Comparison of ENCODE assay signal across 35 cellular contexts in the genomic region with DNA sequence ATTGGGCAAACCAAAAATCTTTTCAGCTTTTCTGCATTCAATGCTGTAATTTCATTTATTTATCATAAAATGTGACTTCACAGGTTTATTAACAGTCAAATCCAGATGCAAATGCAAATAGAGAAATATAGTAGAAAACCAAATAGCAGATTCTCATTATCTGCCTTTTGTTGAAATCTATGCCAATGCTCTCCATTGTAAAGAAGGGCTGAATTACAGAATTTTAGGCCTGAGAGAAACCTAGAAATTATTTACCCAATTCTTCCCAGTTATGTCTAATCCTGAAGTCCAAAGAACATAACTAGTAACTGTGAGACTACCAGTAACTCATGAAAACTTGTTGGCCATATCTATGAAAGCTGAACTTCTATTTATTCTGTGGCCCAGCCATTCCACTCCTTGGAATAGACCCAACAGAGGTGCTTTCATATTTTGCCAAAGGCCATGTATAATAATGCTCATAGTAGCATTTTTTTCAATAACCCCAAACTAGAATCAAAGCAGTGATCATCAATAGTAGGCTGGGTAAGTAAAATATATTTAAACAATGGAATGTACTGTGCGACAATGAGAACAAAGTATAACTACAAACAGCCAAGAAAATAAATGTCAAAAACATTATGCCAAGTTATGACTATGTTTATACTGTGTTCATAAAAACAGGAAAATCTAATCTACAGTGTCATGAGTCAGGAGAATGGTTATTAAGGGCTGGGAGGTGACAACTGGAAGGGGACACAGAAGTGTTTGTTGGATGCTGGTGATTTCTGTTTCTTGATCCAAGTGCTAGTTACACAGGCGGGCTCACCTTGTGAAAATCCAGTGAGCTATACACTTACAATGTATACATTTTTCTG.
"Had no signal": no experiment of that assay in that cellular context is flagged by ENCODE, and none has a peak within 500 bp of the region (broad histone marks: within the 10 kb centered on the region; RNA-seq: fewer than 3 reads in every experiment).

No MANE protein-coding gene starts in this region.

- H3K36me3 ChIP-seq: adrenal gland, breast epithelium had no signal

- H3K9me3 ChIP-seq: adrenal gland, breast epithelium had no signal

- H3K4me3 Mint-ChIP-seq: activated CD4-positive, alpha-beta memory T cell treated with anti-CD3 and anti-CD28 coated beads for 36 hours; activated CD4-positive, alpha-beta T cell treated with anti-CD3 and anti-CD28 coated beads for 36 hours; activated CD4-positive, alpha-beta T cell treated with anti-CD3 and anti-CD28 coated beads, Interleukin-2, amount 10 ng/mL, durations not matched to agents 24 days and 14 days; activated CD8-positive, alpha-beta memory T cell treated with anti-CD3 and anti-CD28 coated beads, Interleukin-2, amount 10 ng/mL, durations not matched to agents 7 days and 5 days; activated CD8-positive, alpha-beta T cell treated with anti-CD3 and anti-CD28 coated beads, Interleukin-2, amount 10 ng/mL, durations not matched to agents 7 days and 5 days; activated naive CD4-positive, alpha-beta T cell treated with anti-CD3 and anti-CD28 coated beads for 36 hours; activated naive CD4-positive, alpha-beta T cell treated with anti-CD3 and anti-CD28 coated beads, Interleukin-2, amount 50 U/mL, for 24 hours; activated naive CD8-positive, alpha-beta T cell treated with anti-CD3 and anti-CD28 coated beads for 36 hours; activated naive CD8-positive, alpha-beta T cell treated with anti-CD3 and anti-CD28 coated beads, Interleukin-2, amount 50 U/mL, for 24 hours; activated T-helper 1 cell treated with anti-CD3 and anti-CD28 coated beads, Interleukin-12 subunit alpha, Interleukin-12 subunit beta, Interleukin-2, Interleukin-4 antibody, amounts not matched to agents 30 ng/mL and 10 ng/mL and 1 ng/mL, durations not matched to agents 14 hours and 24 hours and 36 hours; brain; central memory CD8-positive, alpha-beta T cell; dendritic cell treated with granulocyte-macrophage colony-stimulating factor and Interleukin-4, amounts not matched to agents 40 ng/mL and 50 ng/mL, for 4 days; endodermal cell; T-helper 17 cell; T-helper 2 cell treated with Interferon-gamma antibody and Interleukin-4, amounts not matched to agents 5 μg/mL and 100 μg/mL, for 36 hours had no signal

- H3K4me1 ChIP-seq: adrenal gland, breast epithelium had no signal

- H3K27ac ChIP-seq: adrenal gland, breast epithelium, coronary artery had no signal

- H3K4me1 Mint-ChIP-seq: activated CD4-positive, alpha-beta T cell treated with anti-CD3 and anti-CD28 coated beads for 36 hours; activated CD4-positive, alpha-beta T cell treated with anti-CD3 and anti-CD28 coated beads, Interleukin-2, amount 10 ng/mL, durations not matched to agents 24 days and 14 days; activated CD8-positive, alpha-beta memory T cell treated with anti-CD3 and anti-CD28 coated beads, Interleukin-2, amount 10 ng/mL, durations not matched to agents 7 days and 5 days; activated naive CD4-positive, alpha-beta T cell treated with anti-CD3 and anti-CD28 coated beads, Interleukin-2, amount 50 U/mL, for 24 hours; activated naive CD8-positive, alpha-beta T cell treated with anti-CD3 and anti-CD28 coated beads for 36 hours; activated naive CD8-positive, alpha-beta T cell treated with anti-CD3 and anti-CD28 coated beads, Interleukin-2, amount 50 U/mL, for 24 hours; central memory CD8-positive, alpha-beta T cell; endodermal cell; T-helper 17 cell had no signal

- H3K9me3 Mint-ChIP-seq: activated CD4-positive, alpha-beta memory T cell treated with anti-CD3 and anti-CD28 coated beads for 36 hours; activated CD4-positive, alpha-beta T cell treated with anti-CD3 and anti-CD28 coated beads, Interleukin-2, amount 10 ng/mL, durations not matched to agents 24 days and 14 days; activated naive CD4-positive, alpha-beta T cell treated with anti-CD3 and anti-CD28 coated beads for 36 hours; activated naive CD4-positive, alpha-beta T cell treated with anti-CD3 and anti-CD28 coated beads, Interleukin-2, amount 50 U/mL, for 24 hours; activated naive CD8-positive, alpha-beta T cell treated with anti-CD3 and anti-CD28 coated beads for 36 hours; activated naive CD8-positive, alpha-beta T cell treated with anti-CD3 and anti-CD28 coated beads, Interleukin-2, amount 50 U/mL, for 24 hours; activated T-helper 1 cell treated with anti-CD3 and anti-CD28 coated beads, Interleukin-12 subunit alpha, Interleukin-12 subunit beta, Interleukin-2, Interleukin-4 antibody, amounts not matched to agents 30 ng/mL and 10 ng/mL and 1 ng/mL, durations not matched to agents 14 hours and 24 hours and 36 hours; activated T-helper 2 cell treated with anti-CD3 and anti-CD28 coated beads, Interferon-gamma antibody, Interleukin-2, Interleukin-4, amounts not matched to agents 10 μg/mL and 5 μg/mL and 100 μg/mL, durations not matched to agents 14 hours and 24 hours and 36 hours; brain; dendritic cell treated with granulocyte-macrophage colony-stimulating factor and Interleukin-4, amounts not matched to agents 40 ng/mL and 50 ng/mL, for 4 days; endodermal cell; T-helper 2 cell treated with Interferon-gamma antibody and Interleukin-4, amounts not matched to agents 5 μg/mL and 100 μg/mL, for 36 hours had no signal

- H3K36me3 Mint-ChIP-seq: activated CD4-positive, alpha-beta memory T cell treated with anti-CD3 and anti-CD28 coated beads for 36 hours; activated CD8-positive, alpha-beta memory T cell treated with anti-CD3 and anti-CD28 coated beads, Interleukin-2, amount 10 ng/mL, durations not matched to agents 7 days and 5 days; activated naive CD4-positive, alpha-beta T cell treated with anti-CD3 and anti-CD28 coated beads, Interleukin-2, amount 50 U/mL, for 24 hours; activated naive CD8-positive, alpha-beta T cell treated with anti-CD3 and anti-CD28 coated beads for 36 hours; brain had no signal

- H3K4me3 ChIP-seq: adrenal gland, breast epithelium, coronary artery, dorsolateral prefrontal cortex had no signal

- H3K27ac Mint-ChIP-seq: activated CD4-positive, alpha-beta memory T cell treated with anti-CD3 and anti-CD28 coated beads for 36 hours; activated CD4-positive, alpha-beta T cell treated with anti-CD3 and anti-CD28 coated beads for 36 hours; activated CD4-positive, alpha-beta T cell treated with anti-CD3 and anti-CD28 coated beads, Interleukin-2, amount 10 ng/mL, durations not matched to agents 24 days and 14 days; activated CD8-positive, alpha-beta memory T cell treated with anti-CD3 and anti-CD28 coated beads, Interleukin-2, amount 10 ng/mL, durations not matched to agents 7 days and 5 days; activated CD8-positive, alpha-beta T cell treated with anti-CD3 and anti-CD28 coated beads, Interleukin-2, amount 10 ng/mL, durations not matched to agents 7 days and 5 days; activated naive CD4-positive, alpha-beta T cell treated with anti-CD3 and anti-CD28 coated beads for 36 hours; activated naive CD4-positive, alpha-beta T cell treated with anti-CD3 and anti-CD28 coated beads, Interleukin-2, amount 50 U/mL, for 24 hours; activated naive CD8-positive, alpha-beta T cell treated with anti-CD3 and anti-CD28 coated beads for 36 hours; activated naive CD8-positive, alpha-beta T cell treated with anti-CD3 and anti-CD28 coated beads, Interleukin-2, amount 50 U/mL, for 24 hours; activated T-helper 1 cell treated with anti-CD3 and anti-CD28 coated beads, Interleukin-12 subunit alpha, Interleukin-12 subunit beta, Interleukin-2, Interleukin-4 antibody, amounts not matched to agents 30 ng/mL and 10 ng/mL and 1 ng/mL, durations not matched to agents 14 hours and 24 hours and 36 hours; activated T-helper 2 cell treated with anti-CD3 and anti-CD28 coated beads, Interferon-gamma antibody, Interleukin-2, Interleukin-4, amounts not matched to agents 10 μg/mL and 5 μg/mL and 100 μg/mL, durations not matched to agents 14 hours and 24 hours and 36 hours; brain; dendritic cell treated with granulocyte-macrophage colony-stimulating factor and Interleukin-4, amounts not matched to agents 40 ng/mL and 50 ng/mL, for 4 days; endodermal cell; T-helper 17 cell; T-helper 2 cell treated with Interferon-gamma antibody and Interleukin-4, amounts not matched to agents 5 μg/mL and 100 μg/mL, for 36 hours had no signal

- ATAC-seq: activated CD4-positive, alpha-beta T cell treated with anti-CD3 and anti-CD28 coated beads for 36 hours; activated CD8-positive, alpha-beta memory T cell treated with anti-CD3 and anti-CD28 coated beads, Interleukin-2, amount 10 ng/mL, durations not matched to agents 7 days and 5 days; activated CD8-positive, alpha-beta T cell treated with anti-CD3 and anti-CD28 coated beads, Interleukin-2, amount 10 ng/mL, durations not matched to agents 7 days and 5 days; activated naive CD8-positive, alpha-beta T cell treated with anti-CD3 and anti-CD28 coated beads, Interleukin-2, amount 50 U/mL, for 24 hours; esophagus mucosa; T-helper 17 cell had no signal

- H3K27me3 Mint-ChIP-seq: activated CD4-positive, alpha-beta T cell treated with anti-CD3 and anti-CD28 coated beads, Interleukin-2, amount 10 ng/mL, durations not matched to agents 24 days and 14 days; activated CD8-positive, alpha-beta memory T cell treated with anti-CD3 and anti-CD28 coated beads, Interleukin-2, amount 10 ng/mL, durations not matched to agents 7 days and 5 days; activated naive CD8-positive, alpha-beta T cell treated with anti-CD3 and anti-CD28 coated beads for 36 hours; brain; central memory CD8-positive, alpha-beta T cell; dendritic cell treated with granulocyte-macrophage colony-stimulating factor and Interleukin-4, amounts not matched to agents 40 ng/mL and 50 ng/mL, for 4 days had no signal

- DNase-seq: activated CD4-positive, alpha-beta memory T cell treated with anti-CD3 and anti-CD28 coated beads for 36 hours; activated CD4-positive, alpha-beta T cell treated with anti-CD3 and anti-CD28 coated beads for 36 hours; activated CD4-positive, alpha-beta T cell treated with anti-CD3 and anti-CD28 coated beads, Interleukin-2, amount 10 ng/mL, durations not matched to agents 24 days and 14 days; activated CD4-positive, CD25-positive, alpha-beta regulatory T cell; activated CD4-positive, CD25-positive, alpha-beta regulatory T cell treated with anti-CD3 and anti-CD28 coated beads, Interleukin-2, amount 50 U/mL, for 72 hours; activated CD8-positive, alpha-beta memory T cell treated with anti-CD3 and anti-CD28 coated beads, Interleukin-2, amount 10 ng/mL, durations not matched to agents 7 days and 5 days; activated CD8-positive, alpha-beta memory T cell treated with anti-CD3 and anti-CD28 coated beads, Interleukin-2, amount 50 U/mL, for 4 hours; activated CD8-positive, alpha-beta T cell treated with anti-CD3 and anti-CD28 coated beads, Interleukin-2, amount 10 ng/mL, durations not matched to agents 7 days and 5 days; activated effector memory CD4-positive, alpha-beta T cell treated with anti-CD3 and anti-CD28 coated beads, Interleukin-2, amount 50 U/mL, for 16 hours; activated naive CD4-positive, alpha-beta T cell treated with anti-CD3 and anti-CD28 coated beads for 36 hours; activated naive CD8-positive, alpha-beta T cell treated with anti-CD3 and anti-CD28 coated beads for 36 hours; activated naive CD8-positive, alpha-beta T cell treated with anti-CD3 and anti-CD28 coated beads, Interleukin-2, amount 50 U/mL, for 24 hours; activated T-cell treated with anti-CD3 and anti-CD28 coated beads, Interleukin-2, amount 50 U/mL, for 1 hour; activated T-cell treated with anti-CD3 and anti-CD28 coated beads, Interleukin-2, amount 50 U/mL, for 48 hours; adrenal gland; amygdala; aorta; dorsolateral prefrontal cortex; effector memory CD4-positive, alpha-beta T cell; endodermal cell; foreskin fibroblast; head of caudate nucleus; T-helper 1 cell; T-helper 17 cell; T1000 had no signal

- H3K27me3 ChIP-seq: adrenal gland, breast epithelium, dorsolateral prefrontal cortex had no signal
